24 cellular contexts compared by ENCODE assay signal in genomic region chr2:188319845-188320244, GRCh38. TPM values are rescaled to one million over a fixed set of nuclear protein-coding genes. Genes with fewer than 3 reads are reported as not detected.
DNase-seq lines count a peak whose midpoint lies in the region; ATAC-seq, FAIRE-seq and TF ChIP-seq lines count a peak whose summit lies in the region.
"Had no signal": no experiment of that assay in that cellular context is flagged by ENCODE, and none has a peak within 500 bp of the region (broad histone marks: within the 10 kb centered on the region; RNA-seq: fewer than 3 reads in every experiment).

No MANE protein-coding gene starts in this region.

- peaks cover 35% of the 10 kb centered on the region for H3K36me3 Mint-ChIP-seq in HFFc6 (ENCODE audit: low read depth)
- H3K36me3 Mint-ChIP-seq in mesothelial cell of epicardium: peaks cover 7% of the 10 kb centered on the region
- H3K36me3 Mint-ChIP-seq: stimulated activated memory B cell treated with anti-CD40 and anti-IgM and Interleukin-4, amounts not matched to agents 10 μg/mL and 1 μg/mL and 100 μg/mL, for 72 hours had no signal

- no peak overlapping the region for H2AFZ ChIP-seq in K562 (ENCODE audit: low read depth, low read length)

- H3K9me1 ChIP-seq in K562 (ENCODE audit: control insufficient read depth, insufficient read depth, low read length): no peaks in the 10 kb centered on the region

- CTCF ChIA-PET in K562 (lab: Yijun Ruan, JAX; ENCODE audit: low intra/inter-chr PET ratio): no interaction called here

- intact Hi-C loops in K562 (cut with micrococcal nuclease): no loop called here

- H4K20me1 ChIP-seq in K562 (replicated peaks; ENCODE audit: control insufficient read depth, insufficient read depth, low read length): no peaks in the 10 kb centered on the region

- H3K9me3 ChIP-seq in BE2C (no peaks in the 10 kb centered on the region), K562 (replicated peaks; ENCODE audit: control insufficient read depth, insufficient read depth, low read depth, low read length) (no peaks in the 10 kb centered on the region)
- H3K9me3 ChIP-seq: adrenal gland, gastrocnemius medialis, neutrophil, psoas muscle had no signal

- H3K4me1 ChIP-seq in BE2C: peaks cover 3% of the 10 kb centered on the region; the same call in 1 of the 2 replicates
- H3K4me1 ChIP-seq in K562 (replicated peaks in 1 of 2; ENCODE audit: control insufficient read depth in 2 of 2, insufficient read depth in 2 of 2, low read length in 2 of 2): no peaks in the 10 kb centered on the region; a peak in 1 of 5 replicates
- peaks cover 6% of the 10 kb centered on the region for H3K4me1 ChIP-seq in foreskin keratinocyte
- H3K4me1 ChIP-seq: gastrocnemius medialis had no signal

- WGBS in K562 (ENCODE audit: insufficient coverage, low coverage, missing lambda C conversion rate): 63% methylated on average over 1 of the region's 1 CpG

- POLR2A ChIA-PET in K562 (lab: Yijun Ruan, JAX): no interaction called here

- H3K4me1 Mint-ChIP-seq in HFFc6 (ENCODE audit: low read depth) (peaks cover 94% of the 10 kb centered on the region), mesothelial cell of epicardium (peaks cover 16% of the 10 kb centered on the region)
- H3K4me1 Mint-ChIP-seq: stimulated activated memory B cell treated with anti-CD40 and anti-IgM and Interleukin-4, amounts not matched to agents 10 μg/mL and 1 μg/mL and 100 μg/mL, for 72 hours had no signal

- TF ChIP-seq RAD21 in K562 (CRISPR knock-in tag; conservative IDR thresholded peaks at IDR 0.05 in 1 of 2, IDR thresholded peaks at IDR 0.05 in 1 of 2): no peak

- H3K9ac ChIP-seq in K562 (ENCODE audit: insufficient read depth in 1 of 2, low read depth in 2 of 2, low read length in 2 of 2): no peak overlapping the region

- no peaks in the 10 kb centered on the region; the same call in 1 of the 2 replicates for H3K27me3 Mint-ChIP-seq in HFFc6 (ENCODE audit: insufficient read depth)
- H3K27me3 Mint-ChIP-seq in mesothelial cell of epicardium (ENCODE audit: low read depth): no peaks in the 10 kb centered on the region
- H3K27me3 Mint-ChIP-seq: activated T-cell treated with anti-CD3 and anti-CD28 coated beads, Interleukin-2, amount 50 U/mL, for 24 hours; dendritic cell treated with granulocyte-macrophage colony-stimulating factor and Interleukin-4, amounts not matched to agents 40 ng/mL and 50 ng/mL, for 4 days; stimulated activated memory B cell treated with anti-CD40 and anti-IgM and Interleukin-4, amounts not matched to agents 10 μg/mL and 1 μg/mL and 100 μg/mL, for 72 hours had no signal

- no peaks in the 10 kb centered on the region for H3K36me3 ChIP-seq in BE2C
- H3K36me3 ChIP-seq in K562 (ENCODE audit: control insufficient read depth, insufficient read depth, low read length): no peaks in the 10 kb centered on the region
- H3K36me3 ChIP-seq: adrenal gland, gastrocnemius medialis, neutrophil, vagina had no signal

- FAIRE-seq in K562 (lab: Jason Lieb, UNC) (no peak), frontal cortex (lab: Jason Lieb, UNC) (no peak)
- FAIRE-seq: small intestine had no signal

- no TSS peak for BruUV-seq in K562 (replicated peaks; lab: Mats Ljungman, UMichigan)

- no peak overlapping the region for H3K4me3 Mint-ChIP-seq in HFFc6
- no peak overlapping the region for H3K4me3 Mint-ChIP-seq in mesothelial cell of epicardium
- H3K4me3 Mint-ChIP-seq: activated T-cell treated with anti-CD3 and anti-CD28 coated beads, Interleukin-2, amount 50 U/mL, for 24 hours; dendritic cell treated with granulocyte-macrophage colony-stimulating factor and Interleukin-4, amounts not matched to agents 40 ng/mL and 50 ng/mL, for 4 days; stimulated activated memory B cell treated with anti-CD40 and anti-IgM and Interleukin-4, amounts not matched to agents 10 μg/mL and 1 μg/mL and 100 μg/mL, for 72 hours had no signal

- in situ Hi-C loops in K562 (cut with MboI): no loop called here

- ATAC-seq in K562: peak; percentile 71
- peak; percentile 19 for ATAC-seq in foreskin keratinocyte
- ATAC-seq: gastrocnemius medialis; psoas muscle; stimulated activated memory B cell treated with anti-CD40 and anti-IgM and Interleukin-4, amounts not matched to agents 10 μg/mL and 1 μg/mL and 100 μg/mL, for 72 hours had no signal

- no peaks in the 10 kb centered on the region for H3K27me3 ChIP-seq in BE2C
- H3K27me3 ChIP-seq in K562 (ENCODE audit: control insufficient read depth in 2 of 2, insufficient read depth in 2 of 2, low read length in 2 of 2): no peaks in the 10 kb centered on the region
- no peaks in the 10 kb centered on the region for H3K27me3 ChIP-seq in foreskin keratinocyte
- H3K27me3 ChIP-seq: adrenal gland, gastrocnemius medialis, MG63, neutrophil, vagina had no signal

- H3K27ac Mint-ChIP-seq in HFFc6 (peak overlapping the region; percentile 13; the same call in 1 of the 2 replicates), mesothelial cell of epicardium (no peak overlapping the region)
- H3K27ac Mint-ChIP-seq: activated T-cell treated with anti-CD3 and anti-CD28 coated beads, Interleukin-2, amount 50 U/mL, for 24 hours; dendritic cell treated with granulocyte-macrophage colony-stimulating factor and Interleukin-4, amounts not matched to agents 40 ng/mL and 50 ng/mL, for 4 days; stimulated activated memory B cell treated with anti-CD40 and anti-IgM and Interleukin-4, amounts not matched to agents 10 μg/mL and 1 μg/mL and 100 μg/mL, for 72 hours had no signal

- H3K9me3 Mint-ChIP-seq in HFFc6 (no peaks in the 10 kb centered on the region), mesothelial cell of epicardium (peaks cover 17% of the 10 kb centered on the region)
- H3K9me3 Mint-ChIP-seq: activated T-cell treated with anti-CD3 and anti-CD28 coated beads, Interleukin-2, amount 50 U/mL, for 24 hours had no signal

- no peak overlapping the region for H3K27ac ChIP-seq in K562 (ENCODE audit: extremely low read depth, low read depth, low read length)
- no peak overlapping the region for H3K27ac ChIP-seq in foreskin keratinocyte
- H3K27ac ChIP-seq: adrenal gland, gastrocnemius medialis, neutrophil, psoas muscle, vagina had no signal

- TF ChIP-seq CTCF in BE2C (IDR thresholded peaks at IDR 0.05; ENCODE audit: low read depth, low read length): peak; percentile 37
- peak; percentile 15; the same call in 1 of the 2 replicates for TF ChIP-seq CTCF in HFFc6 (IDR thresholded peaks at IDR 0.05)
- TF ChIP-seq CTCF in K562 (IDR thresholded peaks at IDR 0.05 in 2 of 3, conservative IDR thresholded peaks at IDR 0.05 in 1 of 3; ENCODE audit: insufficient read depth in 2 of 3, low read depth in 1 of 3, low read length in 3 of 3): 0 out of 6 replicates have a peak, but pooled peaks of 2 of the 3 experiments have one; percentile 9 to 23
- TF ChIP-seq CTCF in foreskin keratinocyte (conservative IDR thresholded peaks at IDR 0.05): peak; percentile 10
- no peak for TF ChIP-seq CTCF in mesothelial cell of epicardium (IDR thresholded peaks at IDR 0.05; ENCODE audit: unreplicated experiment)

- TF ChIP-seq EP300 in K562 (IDR thresholded peaks at IDR 0.05; ENCODE audit: low read length): no peak

- no peak overlapping the region for H3K4me2 ChIP-seq in K562 (ENCODE audit: insufficient read depth, low read length)

- peaks cover 37% of the 10 kb centered on the region for H3K79me2 ChIP-seq in K562 (ENCODE audit: control insufficient read depth, insufficient read depth, low read length)

- H3K4me3 ChIP-seq in BE2C (ENCODE audit: low read depth, low read length): no peak overlapping the region
- H3K4me3 ChIP-seq in K562: no peak overlapping the region
- H3K4me3 ChIP-seq: adrenal gland, gastrocnemius medialis, MG63, psoas muscle, vagina had no signal

- DNase-seq in BE2C: no peak
- DNase-seq in HFFc6: no peak
- no peak for DNase-seq in K562 (ENCODE audit: extremely low read depth in 1 of 4, low spot score in 3 of 4)
- no peak for DNase-seq in foreskin keratinocyte
- DNase-seq in frontal cortex (ENCODE audit: low spot score in 2 of 2): no peak
- DNase-seq in superior temporal gyrus (ENCODE audit: extremely low spot score): no peak
- no peak for DNase-seq in mesothelial cell of epicardium (ENCODE audit: low spot score in 2 of 2, unreplicated experiment in 2 of 2)
- DNase-seq in stimulated activated CD4-positive, alpha-beta T cell treated with anti-CD3 and anti-CD28 coated beads, Interleukin-2, amount 100 ng/mL, for 48 hours: no peak
- DNase-seq: activated CD4-positive, alpha-beta T cell treated with anti-CD3 and anti-CD28 coated beads for 1 hour; activated CD8-positive, alpha-beta memory T cell treated with anti-CD3 and anti-CD28 coated beads for 24 hours; activated T-cell treated with anti-CD3 and anti-CD28 coated beads, Interleukin-2, amount 50 U/mL, for 24 hours; adrenal gland; gastrocnemius medialis; kidney glomerular epithelial cell; MG63; NCI-H1436; NCI-H510A treated with DMSO at 0.1 percent for 48 hours; psoas muscle; small intestine; stimulated activated CD4-positive, alpha-beta T cell treated with anti-CD3 and anti-CD28 coated beads, Interleukin-2, amount 100 ng/mL, for 24 hours had no signal

- no peak for TF ChIP-seq POLR2A in K562 (conservative IDR thresholded peaks at IDR 0.05)

TF ChIP-seq in K562, 482 proteins besides CTCF, POLR2A, EP300 and RAD21 (continues in another document):
- TF ChIP-seq MTA3 (IDR thresholded peaks at IDR 0.05; ENCODE audit: borderline replicate concordance): no peak

RNA-seq across cellular contexts. Expression of gene GULP1, which starts 28.2 kb away (rescaled TPM):
- polyA plus RNA-seq in BE2C (2012; ENCODE audit: insufficient read depth, insufficient read length, low read depth): 24.1 TPM
- total RNA-seq in HFFc6 (2021; fragmentation: NEBNext Ultra II Directional; extraction: Animal tissue kit (Norgen Biotek cat#: 25700)): 10 to 100 TPM; 33.3 to 76.1 (median 63.9) TPM
- total RNA-seq in K562 (2011; cell fraction: chromatin; rRNA removed; ENCODE audit: low replicate concordance): 22.0 and 32.1 TPM in 2 replicates
- 12.3 and 22.5 TPM in 2 replicates for total RNA-seq in K562 (2011; cell fraction: nucleolus; rRNA removed)
- 24.6 and 32.9 TPM in 2 replicates for total RNA-seq in K562 (2011; cell fraction: nucleoplasm; rRNA removed)
- 18.7 and 20.1 TPM in 2 replicates for total RNA-seq in K562 (2014; rRNA removed)
- total RNA-seq in K562 (2014; rRNA removed; fragmentation: Illumina TruSeq; extraction: Trizol): 25.3 and 28.2 TPM in 2 replicates
- 24.2 and 24.3 TPM in 2 replicates for total RNA-seq in K562 (2015; rRNA removed; fragmentation: Illumina TruSeq; extraction: Trizol)
- total RNA-seq in K562 (2021): 19.5 and 22.8 TPM in 2 replicates
- 16.3 and 17.4 TPM in 2 replicates for polyA plus RNA-seq in K562 (2011; rRNA removed)
- 8.8 and 13.0 TPM in 2 replicates for polyA plus RNA-seq in K562 (2011; cell fraction: cytosol; rRNA removed)
- 11.8 and 16.0 TPM in 2 replicates for polyA plus RNA-seq in K562 (2011; cell fraction: nucleus; rRNA removed)
- polyA plus RNA-seq in K562 (2012): 11.1 and 14.0 TPM in 2 replicates
- polyA plus RNA-seq in K562 (2014; fragmentation: Illumina TruSeq; extraction: Trizol): 21.0 and 24.9 TPM in 2 replicates
- 1 to 10 TPM; 8.5 to 8.6 TPM for polyA plus RNA-seq in K562 (2014; fragmentation: Nextera tagmentation; extraction: Ambion mirVana)
- 21.0 and 23.8 TPM in 2 replicates for polyA plus RNA-seq in K562 (2014; rRNA removed)
- 23.2 and 28.7 TPM in 2 replicates for polyA minus RNA-seq in K562 (2011; rRNA and poly(A)+ RNA removed)
- 14.6 and 17.6 TPM in 2 replicates for polyA minus RNA-seq in K562 (2011; cell fraction: cytosol; rRNA and poly(A)+ RNA removed)
- polyA minus RNA-seq in K562 (2011; cell fraction: nucleus; rRNA and poly(A)+ RNA removed): 29.1 and 49.5 TPM in 2 replicates
- 7.7 and 11.3 TPM in 2 replicates for total RNA-seq in foreskin keratinocyte
- 1.9 and 2.4 TPM in 2 replicates for polyA plus RNA-seq in foreskin keratinocyte
- total RNA-seq in frontal cortex: 51.4 TPM
- 58.5 to 61.2 TPM (median 59.2 TPM) in 3 replicates for total RNA-seq in mesothelial cell of epicardium
